20 cellular contexts compared by ENCODE assay signal in genomic region chr11:101446238-101446637, GRCh38.
DNase-seq lines count a peak whose midpoint lies in the region; ATAC-seq and TF ChIP-seq lines count a peak whose summit lies in the region.
"Had no signal": no experiment of that assay in that cellular context is flagged by ENCODE, and none has a peak within 500 bp of the region (broad histone marks: within the 10 kb centered on the region; RNA-seq: fewer than 3 reads in every experiment).

No MANE protein-coding gene starts in this region.

- no peaks in the 10 kb centered on the region for H3K79me2 ChIP-seq in smooth muscle cell (ENCODE audit: low read depth)

- DNase-seq in GM03348 (ENCODE audit: low spot score) (peak; percentile 53), RPMI7951 (ENCODE audit: low read depth) (peak; percentile 18), dermis microvascular lymphatic vessel endothelial cell (ENCODE audit: low read depth in 2 of 2) (peak; percentile 11 to 22), omental fat pad (ENCODE audit: low spot score) (no peak), left ventricle myocardium inferior (no peak), smooth muscle cell (lab: John Stamatoyannopoulos, UW; ENCODE audit: unreplicated experiment) (no peak), Kasumi-1 (lab: John Stamatoyannopoulos, UW) (no peak)
- DNase-seq: activated CD8-positive, alpha-beta T cell treated with anti-CD3 and anti-CD28 coated beads for 36 hours; activated T-cell treated with anti-CD3 and anti-CD28 coated beads, Interleukin-2, amount 50 U/mL, for 72 hours; C1 segment of cervical spinal cord; cortex of kidney; esophagus squamous epithelium; natural killer cell; NCI-H2081; NCI-H526 treated with DMSO at 0.1 percent for 48 hours; OCI-M1; substantia nigra had no signal

- intact Hi-C loops in left ventricle myocardium inferior (cut with micrococcal nuclease), result no loop called here

- H3K27me3 ChIP-seq in left ventricle myocardium inferior (ENCODE audit: low read depth) (no peaks in the 10 kb centered on the region), smooth muscle cell (ENCODE audit: low read depth) (no peaks in the 10 kb centered on the region)
- H3K27me3 ChIP-seq: esophagus squamous epithelium had no signal

- H3K9me3 ChIP-seq in left ventricle myocardium inferior (replicated peaks), result no peaks in the 10 kb centered on the region
- no peaks in the 10 kb centered on the region for H3K9me3 ChIP-seq in smooth muscle cell (replicated peaks; ENCODE audit: low read depth)
- H3K9me3 ChIP-seq: esophagus squamous epithelium had no signal

- H2AFZ ChIP-seq in smooth muscle cell (ENCODE audit: low read depth), result no peak overlapping the region

- H3K36me3 ChIP-seq in left ventricle myocardium inferior (no peaks in the 10 kb centered on the region), smooth muscle cell (ENCODE audit: low read depth) (no peaks in the 10 kb centered on the region)
- H3K36me3 ChIP-seq: esophagus squamous epithelium had no signal

- no peak overlapping the region for H3K4me2 ChIP-seq in smooth muscle cell

- TF ChIP-seq CTCF in omental fat pad (IDR thresholded peaks at IDR 0.05) (no peak), left ventricle myocardium inferior (IDR thresholded peaks at IDR 0.05; ENCODE audit: borderline replicate concordance) (no peak), smooth muscle cell (IDR thresholded peaks at IDR 0.05; ENCODE audit: borderline replicate concordance, insufficient read depth, poor library complexity, severe bottlenecking) (no peak)

- H3K27ac ChIP-seq in left ventricle myocardium inferior (replicated peaks), result no peak overlapping the region
- no peak overlapping the region for H3K27ac ChIP-seq in smooth muscle cell (ENCODE audit: low read depth)
- H3K27ac ChIP-seq: esophagus squamous epithelium, VCaP had no signal

- WGBS in smooth muscle cell (ENCODE audit: low lambda C conversion rate), result 90% methylated on average over 1 of the region's 1 CpG

- H4K20me1 ChIP-seq in smooth muscle cell (ENCODE audit: low read depth), result no peaks in the 10 kb centered on the region

- H3K4me1 ChIP-seq in left ventricle myocardium inferior, result peaks cover 33% of the 10 kb centered on the region
- peaks cover 13% of the 10 kb centered on the region for H3K4me1 ChIP-seq in smooth muscle cell (ENCODE audit: low read depth)

- ATAC-seq in omental fat pad (ENCODE audit: low FRiP score) (peak; percentile 61), esophagus mucosa (no peak)
- ATAC-seq: activated CD8-positive, alpha-beta T cell treated with anti-CD3 and anti-CD28 coated beads for 36 hours; activated T-cell treated with anti-CD3 and anti-CD28 coated beads, Interleukin-2, amount 50 U/mL, for 72 hours; natural killer cell had no signal

- no peaks in the 10 kb centered on the region for H3F3A ChIP-seq in smooth muscle cell (ENCODE audit: low read depth)

- H3K4me3 ChIP-seq in left ventricle myocardium inferior, result no peak overlapping the region
- no peak overlapping the region for H3K4me3 ChIP-seq in smooth muscle cell
- H3K4me3 ChIP-seq: esophagus squamous epithelium, lung had no signal

- no peak overlapping the region for H3K9ac ChIP-seq in smooth muscle cell (ENCODE audit: low read depth)

Comparison
In these comparisons a context has a peak if more than half of its experiments do, and no peak if none do; other contexts are left out.
1. DNase-seq: peak in GM03348 (single experiment), RPMI7951 (single experiment) and dermis microvascular lymphatic vessel endothelial cell (2 of 2); none in omental fat pad (single experiment), left ventricle myocardium inferior (single experiment), smooth muscle cell (single experiment) and Kasumi-1 (0 of 2).